16 cellular contexts compared by ENCODE assay signal in the genomic region with DNA sequence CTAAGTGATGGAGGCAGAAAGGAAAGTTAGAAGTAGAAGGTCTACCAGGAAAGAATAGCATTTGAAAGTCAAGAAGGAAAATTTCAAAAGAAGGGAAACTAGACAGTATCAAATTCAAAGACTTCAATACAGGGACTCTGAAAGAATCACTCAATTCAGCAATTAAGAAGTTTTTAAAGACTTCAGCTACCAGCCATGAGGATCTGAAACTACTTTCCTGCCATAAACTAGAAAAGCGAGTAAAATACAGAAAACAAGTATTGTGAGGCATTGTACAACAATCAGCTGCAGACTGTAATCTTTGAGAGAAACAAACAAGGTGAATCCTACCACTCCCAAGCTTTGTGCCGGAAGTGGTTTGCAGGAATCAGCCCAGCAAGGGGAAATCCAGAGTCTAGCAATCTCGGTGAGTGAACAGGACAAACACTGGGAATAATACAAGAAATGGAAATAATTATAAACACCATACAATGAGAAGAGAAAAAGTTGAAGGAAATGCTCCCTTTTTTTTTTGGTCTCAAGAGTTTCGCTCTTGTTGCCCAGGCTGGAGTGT.
A peak's percentile ranks its signal among the peaks of the same experiment; 100 is the strongest.
DNase-seq lines count a peak whose midpoint lies in the region; ATAC-seq, FAIRE-seq and TF ChIP-seq lines count a peak whose summit lies in the region.
"Had no signal": no experiment of that assay in that cellular context is flagged by ENCODE, and none has a peak within 500 bp of the region (broad histone marks: within the 10 kb centered on the region; RNA-seq: fewer than 3 reads in every experiment).

No MANE protein-coding gene starts in this region.

- no peak overlapping the region for H2AK9ac ChIP-seq in IMR-90 (replicated peaks; ENCODE audit: low read depth, low read length, poor library complexity)

- H3K14ac ChIP-seq in IMR-90 (replicated peaks; ENCODE audit: low read depth, low read length): no peak overlapping the region
- no peak overlapping the region for H3K14ac ChIP-seq in H1 (ENCODE audit: insufficient read length)

- no TSS peak for BruUV-seq in IMR-90 (replicated peaks; lab: Mats Ljungman, UMichigan)

- H4K91ac ChIP-seq in IMR-90 (ENCODE audit: insufficient read depth, low read depth, low read length) (no peak overlapping the region), H1 (replicated peaks; ENCODE audit: insufficient read length, low read length) (no peak overlapping the region)

- TF ChIP-seq EP300 in H1 (IDR thresholded peaks at IDR 0.05; ENCODE audit: borderline replicate concordance in 1 of 2, low read depth in 2 of 2, low read length in 2 of 2): no peak

- H3K4me1 ChIP-seq in IMR-90 (ENCODE audit: control insufficient read depth, insufficient read depth, low read length) (peaks cover 6% of the 10 kb centered on the region), H1 (replicated peaks in 1 of 4; ENCODE audit: control insufficient read depth in 3 of 4, insufficient read depth in 4 of 4, low read length in 3 of 4) (peaks cover 0 to 8% (median 4%) of the 10 kb centered on the region in 4 experiments; a peak in 5 of 7 replicates), small intestine (ENCODE audit: control insufficient read depth in 2 of 2, insufficient read depth in 1 of 2, low read depth in 1 of 2, low read length in 1 of 2) (no peaks in the 10 kb centered on the region)

- no peak for ATAC-seq in IMR-90 (ENCODE audit: low read depth)
- ATAC-seq in GM19455 (IDR thresholded peaks at IDR 0.05; ENCODE audit: unreplicated experiment): no peak
- ATAC-seq: activated CD8-positive, alpha-beta memory T cell treated with anti-CD3 and anti-CD28 coated beads, Interleukin-2, amount 10 ng/mL, durations not matched to agents 7 days and 5 days had no signal

- H3K18ac ChIP-seq in IMR-90 (ENCODE audit: low read depth, low read length) (0 out of 2 replicates have a peak overlapping the region, but pooled peaks have one; percentile 29), H1 (ENCODE audit: extremely low read depth, low read length) (no peak overlapping the region)

- no peak overlapping the region for H2BK120ac ChIP-seq in IMR-90 (ENCODE audit: low read depth, low read length)
- no peak overlapping the region for H2BK120ac ChIP-seq in H1 (replicated peaks; ENCODE audit: low read depth, low read length)

- H2AK5ac ChIP-seq in IMR-90 (ENCODE audit: low read depth, low read length) (no peak overlapping the region), H1 (ENCODE audit: low read depth, low read length) (no peak overlapping the region)

- H3K56ac ChIP-seq in IMR-90 (ENCODE audit: extremely low read depth, insufficient read depth, low read length) (no peak overlapping the region), H1 (replicated peaks; ENCODE audit: insufficient read length, low read depth, low read length) (no peak overlapping the region)

- H3K36me3 ChIP-seq in IMR-90 (ENCODE audit: control insufficient read depth, insufficient read depth, low read length) (no peaks in the 10 kb centered on the region), H1 (ENCODE audit: control insufficient read depth in 2 of 4, insufficient read depth in 4 of 4, low read length in 3 of 4) (no peaks in the 10 kb centered on the region; a peak in 1 of 8 replicates), small intestine (ENCODE audit: control insufficient read depth in 2 of 2, insufficient read depth in 2 of 2, low read length in 2 of 2) (no peaks in the 10 kb centered on the region)
- H3K36me3 ChIP-seq: WERI-Rb-1 had no signal

- intact Hi-C loops in IMR-90 (cut with micrococcal nuclease): loop anchor here (5.0 kb wide), 1 partner anchor 41 kb away; no protein-coding TSS in a partner anchor

- TF ChIP-seq POLR2A in IMR-90 (IDR thresholded peaks at IDR 0.05; ENCODE audit: low read depth, low read length) (no peak), H1 (IDR thresholded peaks at IDR 0.05; ENCODE audit: control extremely low read depth in 1 of 2, low read depth in 2 of 2, low read length in 2 of 2) (no peak)

- no peaks in the 10 kb centered on the region for H3K27me3 ChIP-seq in IMR-90 (ENCODE audit: control insufficient read depth, insufficient read depth, low read length)
- no peaks in the 10 kb centered on the region for H3K27me3 ChIP-seq in H1 (replicated peaks in 1 of 4; ENCODE audit: control insufficient read depth in 3 of 4, extremely low read depth in 1 of 4, insufficient read depth in 3 of 4, low read length in 3 of 4)
- no peaks in the 10 kb centered on the region for H3K27me3 ChIP-seq in small intestine (ENCODE audit: control insufficient read depth in 2 of 2, insufficient read depth in 2 of 2, low read length in 2 of 2)

- H3K27ac ChIP-seq in IMR-90 (ENCODE audit: insufficient read depth, low read length): no peak overlapping the region
- H3K27ac ChIP-seq in H1 (ENCODE audit: low read depth, low read length): no peak overlapping the region
- H3K27ac ChIP-seq in small intestine (ENCODE audit: low read depth in 1 of 2, low read length in 1 of 2): no peak overlapping the region
- H3K27ac ChIP-seq: WERI-Rb-1 had no signal

- H3K23ac ChIP-seq in IMR-90 (ENCODE audit: low read depth, low read length) (no peak overlapping the region), H1 (ENCODE audit: insufficient read length) (no peak overlapping the region)

- H2BK5ac ChIP-seq in IMR-90 (ENCODE audit: low read depth, low read length, poor library complexity, severe bottlenecking) (no peak overlapping the region), H1 (ENCODE audit: low read depth, low read length) (peak overlapping the region; percentile 18; the same call in 1 of the 2 replicates)

- dilution Hi-C loops in IMR-90 (cut with HindIII; ENCODE audit: low sequenced_read_pairs, unreplicated experiment): no loop called here

- no peak overlapping the region for H2BK15ac ChIP-seq in IMR-90 (ENCODE audit: low read depth, low read length)
- H2BK15ac ChIP-seq in H1 (ENCODE audit: low read length): no peak overlapping the region

- CTCF ChIA-PET in IMR-90 (lab: Yijun Ruan, JAX) (interaction anchor here (0.7 kb wide), 1 partner anchor 16 kb away, joined by 3 read pairs; no protein-coding TSS in a partner anchor), H1 (lab: Charles Lee; ENCODE audit: partially characterized antibody) (interaction anchor here (0.6 to 2.8 kb wide), 3 partner anchors 28 to 345 kb away, joined by 3 to 13 read pairs (median 4); no protein-coding TSS in a partner anchor)

- H3K23me2 ChIP-seq in H1 (ENCODE audit: low read depth, low read length): peaks cover 5% of the 10 kb centered on the region; the same call in 1 of the 2 replicates

- H2BK12ac ChIP-seq in H1 (ENCODE audit: low read depth, low read length): no peak overlapping the region

- no peak for FAIRE-seq in H1 (lab: Jason Lieb, UNC)
- no peak for FAIRE-seq in small intestine (lab: Jason Lieb, UNC)

- no CpG with 5 or more reads among the region's 4 CpGs for WGBS in IMR-90 (ENCODE audit: extremely low coverage in 2 of 2, insufficient read length in 1 of 2), 2 experiments
- 85% methylated on average over 4 of the region's 4 CpGs; no CpG with 5 or more reads in 1 of the 2 experiments for WGBS in H1 (ENCODE audit: extremely low coverage in 1 of 2, insufficient coverage in 1 of 2, insufficient read length in 1 of 2, insufficient replicate concordance in 2 of 2, low coverage in 1 of 2, low lambda C conversion rate in 2 of 2, missing lambda C conversion rate in 1 of 2), 2 experiments
- WGBS in small intestine, 3 donors: 65 to 70% (median 70%) methylated on average over 4 of the region's 4 CpGs

- peaks cover 3 to 76% of the 10 kb centered on the region in 2 experiments; a peak in 3 of 4 replicates for H3K79me2 ChIP-seq in H1 (ENCODE audit: control insufficient read depth in 1 of 2, insufficient read depth in 2 of 2, low read length in 2 of 2)

- POLR2A ChIA-PET in IMR-90 (lab: Charles Lee; ENCODE audit: unreplicated experiment) (no interaction called here), H1 (lab: Charles Lee; ENCODE audit: partially characterized antibody) (interaction anchor here (1.0 to 1.5 kb wide), 2 partner anchors 23 to 28 kb away, joined by 3 read pairs; no protein-coding TSS in a partner anchor)

- H3K9me1 ChIP-seq in IMR-90 (ENCODE audit: insufficient read depth, low read length): no peaks in the 10 kb centered on the region; the same call in none of the 2 replicates

- H2BK20ac ChIP-seq in IMR-90 (ENCODE audit: low read depth, low read length) (no peak overlapping the region), H1 (ENCODE audit: low read length) (no peak overlapping the region)

- TF ChIP-seq CTCF in GM12864 (IDR thresholded peaks at IDR 0.05; ENCODE audit: low read depth, low read length, missing control alignments) (no peak), IMR-90 (conservative IDR thresholded peaks at IDR 0.05; ENCODE audit: low read depth, low read length) (no peak), H1 (IDR thresholded peaks at IDR 0.05; ENCODE audit: control extremely low read depth in 1 of 3, insufficient read depth in 1 of 3, low read depth in 1 of 3, low read length in 3 of 3) (no peak)

- H3K9ac ChIP-seq in IMR-90 (ENCODE audit: low read depth, low read length) (no peak overlapping the region), H1 (replicated peaks in 1 of 4; ENCODE audit: extremely low read depth in 1 of 4, low read depth in 3 of 4, low read length in 3 of 4) (no peak overlapping the region)

- H3K9me3 ChIP-seq in IMR-90 (ENCODE audit: control insufficient read depth, insufficient read depth, low read length) (no peaks in the 10 kb centered on the region), H1 (ENCODE audit: insufficient read depth in 2 of 2, low read depth in 1 of 2, low read length in 1 of 2) (no peaks in the 10 kb centered on the region), small intestine (ENCODE audit: control insufficient read depth, low read depth) (no peaks in the 10 kb centered on the region)

- in situ Hi-C loops in IMR-90 (cut with MboI; ENCODE audit: low sequenced_read_pairs): loop anchor here (25.0 kb wide), 1 partner anchor 346 kb away; no protein-coding TSS in a partner anchor

- no peak overlapping the region for H3K4ac ChIP-seq in IMR-90 (ENCODE audit: low read depth, low read length)
- peak overlapping the region; percentile 74 for H3K4ac ChIP-seq in H1 (replicated peaks; ENCODE audit: insufficient read length, low read depth, low read length)

- no peak overlapping the region for H2AFZ ChIP-seq in IMR-90 (replicated peaks; ENCODE audit: low read length, poor library complexity)
- H2AFZ ChIP-seq in H1 (ENCODE audit: low read length): no peak overlapping the region

- H4K8ac ChIP-seq in IMR-90 (ENCODE audit: low read depth in 2 of 2, low read length in 2 of 2) (no peak overlapping the region), H1 (ENCODE audit: extremely low read depth, insufficient read depth, low read length) (no peak overlapping the region)

- no peak for TF ChIP-seq RAD21 in IMR-90 (IDR thresholded peaks at IDR 0.05; ENCODE audit: low read length)
- no peak for TF ChIP-seq RAD21 in H1 (IDR thresholded peaks at IDR 0.05 in 1 of 2, conservative IDR thresholded peaks at IDR 0.05 in 1 of 2; ENCODE audit: low read depth in 2 of 2, low read length in 2 of 2)

- H4K20me1 ChIP-seq in IMR-90 (ENCODE audit: insufficient read depth, low read length): peaks cover 23% of the 10 kb centered on the region
- H4K20me1 ChIP-seq in H1 (replicated peaks in 1 of 2; ENCODE audit: control insufficient read depth in 1 of 2, insufficient read depth in 2 of 2, low read length in 2 of 2): peaks cover 0 to 3% of the 10 kb centered on the region in 2 experiments

- H3K79me1 ChIP-seq in IMR-90 (ENCODE audit: low read depth in 1 of 2, low read length in 2 of 2): peaks cover 19 to 49% of the 10 kb centered on the region in 2 experiments
- H3K79me1 ChIP-seq in H1 (ENCODE audit: low read depth, low read length): peaks cover 2% of the 10 kb centered on the region; the same call in 1 of the 2 replicates

- DNase-seq in GM12864 (ENCODE audit: low read depth): peak; percentile 5
- no peak for DNase-seq in IMR-90
- no peak for DNase-seq in H1 (ENCODE audit: low read depth in 1 of 2, low spot score in 2 of 2)
- DNase-seq in small intestine: peak; percentile 16
- no peak for DNase-seq in NCI-H2107 treated with DMSO at 0.1 percent for 48 hours (lab: John Stamatoyannopoulos, UW; ENCODE audit: unreplicated experiment)
- no peak for DNase-seq in islet precursor cell
- DNase-seq in NCI-H1105 treated with DMSO at 0.1 percent for 48 hours (lab: John Stamatoyannopoulos, UW): no peak
- DNase-seq: activated CD8-positive, alpha-beta memory T cell treated with anti-CD3 and anti-CD28 coated beads, Interleukin-2, amount 10 ng/mL, durations not matched to agents 7 days and 5 days; CD4-positive, alpha-beta memory T cell; H7; head of caudate nucleus; kidney glomerular epithelial cell; NCI-H2171; stimulated activated CD4-positive, alpha-beta T cell treated with anti-CD3 and anti-CD28 coated beads, Interleukin-2, amount 100 ng/mL, for 24 hours; WERI-Rb-1 had no signal

- no peak overlapping the region for H3K4me3 ChIP-seq in GM12864 (ENCODE audit: low read depth, low read length)
- H3K4me3 ChIP-seq in IMR-90 (ENCODE audit: insufficient read depth, low read depth, low read length): no peak overlapping the region
- H3K4me3 ChIP-seq in H1 (ENCODE audit: extremely low read depth in 1 of 4, insufficient read depth in 2 of 4, low read depth in 3 of 4, low read length in 4 of 4): no peak overlapping the region
- no peak overlapping the region for H3K4me3 ChIP-seq in small intestine (ENCODE audit: low read depth in 1 of 2, low read length in 2 of 2)

- H4K5ac ChIP-seq in IMR-90 (ENCODE audit: low read depth, low read length) (no peak overlapping the region), H1 (ENCODE audit: insufficient read length, low read depth, low read length) (no peak overlapping the region)

- no peak overlapping the region for H3K4me2 ChIP-seq in IMR-90 (ENCODE audit: low read depth, low read length)
- H3K4me2 ChIP-seq in H1 (ENCODE audit: insufficient read depth in 1 of 2, low read depth in 2 of 2, low read length in 2 of 2): 0 out of 4 replicates have a peak overlapping the region, but pooled peaks of 1 of the 2 experiments have one; percentile 3

Comparison
In these comparisons a context has a peak if more than half of its experiments do, and no peak if none do; other contexts are left out.
1. DNase-seq: peak in GM12864 (single experiment) and small intestine (single experiment); none in IMR-90 (single experiment), H1 (0 of 2), NCI-H2107 treated with DMSO at 0.1 percent for 48 hours (single experiment), islet precursor cell (single experiment) and NCI-H1105 treated with DMSO at 0.1 percent for 48 hours (single experiment).